ENCODE assay signal across 8 cellular contexts in genomic region chr7:87876040-87876758, GRCh38.
DNase-seq lines count a peak whose midpoint lies in the region; ATAC-seq lines count a peak whose summit lies in the region.

TSS of gene DBF4 (plus strand) at chr7:87876493. CDS start at chr7:87876733, 240 bp downstream.
TSS of gene SLC25A40 (minus strand) at chr7:87876360. CDS start at chr7:87858727, 17,633 bp downstream.

- H3K27me3 ChIP-seq in BLaER1: no peaks in the 10 kb centered on the region

- H3K4me2 ChIP-seq in BLaER1: peak within 1 kb of the TSS; percentile 78

- ATAC-seq in GM19324 (IDR thresholded peaks at IDR 0.05; ENCODE audit: low FRiP score, unreplicated experiment): peak; percentile 96
- ATAC-seq in HG03460 (IDR thresholded peaks at IDR 0.05; ENCODE audit: unreplicated experiment): peak; percentile 87

- peaks cover 34% of the 10 kb centered on the region for H3K4me1 ChIP-seq in BLaER1

- H3K9me3 ChIP-seq in BLaER1: peaks cover 22% of the 10 kb centered on the region

- peak within 1 kb of the TSS; percentile 88 for H3K4me3 ChIP-seq in BLaER1

- H3K27ac ChIP-seq in BLaER1 (peak within 1 kb of the TSS; percentile 90), cingulate gyrus (ENCODE audit: low read depth, low read length) (peak within 1 kb of the TSS; percentile 87)

- H3K36me3 ChIP-seq in BLaER1: peaks cover 46% of the 10 kb centered on the region

- DNase-seq in NCI-H524 treated with DMSO at 0.1 percent for 48 hours (lab: John Stamatoyannopoulos, UW) (peak; percentile 89), kidney tubule cell (ENCODE audit: low spot score) (peak; percentile 98)
- DNase-seq in activated CD4-positive, alpha-beta T cell treated with anti-CD3 and anti-CD28 coated beads for 4 hours: peak; percentile 92 to 94
- DNase-seq in stimulated activated CD4-positive, alpha-beta T cell treated with anti-CD3 and anti-CD28 coated beads, Interleukin-1b, Interleukin-23, amount 100 ng/mL, for 1 hour (ENCODE audit: low read depth in 2 of 2): peak; percentile 84 to 90

- peak within 1 kb of the TSS; percentile 96 for H3K9ac ChIP-seq in BLaER1

- H4K20me1 ChIP-seq in BLaER1: peaks cover 21% of the 10 kb centered on the region

Comparison
In these comparisons a context has a peak if more than half of its experiments do, and no peak if none do; other contexts are left out.
1. Peak in every context shown above with its lines: DNase-seq, ATAC-seq, H3K4me3 ChIP-seq and H3K27ac ChIP-seq.